ENCODE assay signal across 13 cellular contexts in the genomic region with DNA sequence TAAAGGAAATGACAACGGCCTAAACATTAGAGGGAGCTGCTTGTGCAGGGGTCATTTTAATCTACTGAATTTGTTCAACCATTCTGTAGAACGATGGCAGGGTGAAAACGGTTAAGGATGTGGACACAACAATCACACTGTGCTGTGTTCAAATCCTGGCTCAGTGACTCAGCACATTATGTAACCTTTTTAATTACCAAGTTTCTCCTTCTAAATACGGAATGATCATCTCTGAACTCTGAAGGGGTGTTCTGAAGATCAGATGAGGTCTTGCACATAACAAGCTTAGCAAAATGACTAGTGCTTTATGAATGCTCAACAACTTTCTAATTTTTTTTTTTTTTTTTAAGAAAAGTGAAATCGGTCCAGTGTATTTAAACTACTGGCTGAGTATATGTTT.
DNase-seq lines count a peak whose midpoint lies in the region; ATAC-seq and TF ChIP-seq lines count a peak whose summit lies in the region.
"Had no signal": no experiment of that assay in that cellular context is flagged by ENCODE, and none has a peak within 500 bp of the region (broad histone marks: within the 10 kb centered on the region; RNA-seq: fewer than 3 reads in every experiment).

No MANE protein-coding gene starts in this region.

- H3K27ac Mint-ChIP-seq in activated naive CD4-positive, alpha-beta T cell treated with anti-CD3 and anti-CD28 coated beads, Interleukin-2, amount 10 ng/mL, durations not matched to agents 7 days and 5 days = peak overlapping the region; percentile 35
- peak overlapping the region; percentile 63 for H3K27ac Mint-ChIP-seq in activated T-helper 17 cell treated with anti-CD3 and anti-CD28 coated beads, Interleukin-2, amount 50 U/mL, for 72 hours
- H3K27ac Mint-ChIP-seq in MCF 10A (ENCODE audit: low read depth, unreplicated experiment) = no peak overlapping the region
- H3K27ac Mint-ChIP-seq: WTC11 had no signal

- intact Hi-C loops in transverse colon (cut with DNase I; ENCODE audit: low total_unique reads) (no loop called here), MCF 10A (cut with micrococcal nuclease) (no loop called here)

- peaks cover 39% of the 10 kb centered on the region for H3K4me1 Mint-ChIP-seq in activated naive CD4-positive, alpha-beta T cell treated with anti-CD3 and anti-CD28 coated beads, Interleukin-2, amount 10 ng/mL, durations not matched to agents 7 days and 5 days
- peaks cover 41% of the 10 kb centered on the region for H3K4me1 Mint-ChIP-seq in activated T-helper 17 cell treated with anti-CD3 and anti-CD28 coated beads, Interleukin-2, amount 50 U/mL, for 72 hours
- peaks cover 6% of the 10 kb centered on the region for H3K4me1 Mint-ChIP-seq in MCF 10A (ENCODE audit: insufficient read depth, unreplicated experiment)

- in situ Hi-C loops in transverse colon (cut with MboI; ENCODE audit: low pct_ligation_motif_present in 1 of 4, low pct_unique_long_range_greater_than_20kb in 1 of 4, low sequenced_read_pairs in 3 of 4) = loop anchor here in 1 of 4 donors (25.0 kb wide), 1 partner anchor 597 kb away; the partner anchor contains the start of gene FOXP1

- H3K9me3 ChIP-seq in mesenchymal stem cell (ENCODE audit: control insufficient read depth, low read length) (no peaks in the 10 kb centered on the region), transverse colon (no peaks in the 10 kb centered on the region)
- H3K9me3 ChIP-seq: gastrocnemius medialis had no signal

- H3K4me1 ChIP-seq in mesenchymal stem cell (ENCODE audit: control insufficient read depth, insufficient read depth, low read depth, low read length) (peaks cover 2% of the 10 kb centered on the region), transverse colon (peaks cover 0 to 31% (median 2%) of the 10 kb centered on the region in 4 donors)

- no peak overlapping the region for H3K4me3 ChIP-seq in mesenchymal stem cell (ENCODE audit: insufficient read depth in 1 of 2, low read depth in 1 of 2, low read length in 2 of 2)
- no peak overlapping the region for H3K4me3 ChIP-seq in transverse colon
- H3K4me3 ChIP-seq: gastrocnemius medialis had no signal

- peaks cover 6% of the 10 kb centered on the region for H3K9me3 Mint-ChIP-seq in activated naive CD4-positive, alpha-beta T cell treated with anti-CD3 and anti-CD28 coated beads, Interleukin-2, amount 10 ng/mL, durations not matched to agents 7 days and 5 days
- no peaks in the 10 kb centered on the region for H3K9me3 Mint-ChIP-seq in activated T-helper 17 cell treated with anti-CD3 and anti-CD28 coated beads, Interleukin-2, amount 50 U/mL, for 72 hours
- no peaks in the 10 kb centered on the region for H3K9me3 Mint-ChIP-seq in MCF 10A (ENCODE audit: unreplicated experiment)
- H3K9me3 Mint-ChIP-seq: WTC11 had no signal

- H3K36me3 Mint-ChIP-seq in activated naive CD4-positive, alpha-beta T cell treated with anti-CD3 and anti-CD28 coated beads, Interleukin-2, amount 10 ng/mL, durations not matched to agents 7 days and 5 days = peaks cover 87% of the 10 kb centered on the region
- H3K36me3 Mint-ChIP-seq in activated T-helper 17 cell treated with anti-CD3 and anti-CD28 coated beads, Interleukin-2, amount 50 U/mL, for 72 hours (ENCODE audit: low read depth) = peaks cover 100% of the 10 kb centered on the region
- peaks cover 43% of the 10 kb centered on the region for H3K36me3 Mint-ChIP-seq in MCF 10A (ENCODE audit: insufficient read depth, unreplicated experiment)

- peaks cover 27% of the 10 kb centered on the region for H3K79me1 ChIP-seq in mesenchymal stem cell (replicated peaks; ENCODE audit: low read length, poor library complexity, severe bottlenecking)

- POLR2A ChIA-PET in MCF 10A (lab: Yijun Ruan, JAX) = interaction anchor here (0.6 kb wide), 1 partner anchor 47 kb away, joined by 3 read pairs; no protein-coding TSS in a partner anchor

- no peaks in the 10 kb centered on the region for H3K27me3 Mint-ChIP-seq in activated naive CD4-positive, alpha-beta T cell treated with anti-CD3 and anti-CD28 coated beads, Interleukin-2, amount 10 ng/mL, durations not matched to agents 7 days and 5 days
- no peaks in the 10 kb centered on the region for H3K27me3 Mint-ChIP-seq in activated T-helper 17 cell treated with anti-CD3 and anti-CD28 coated beads, Interleukin-2, amount 50 U/mL, for 72 hours
- no peaks in the 10 kb centered on the region for H3K27me3 Mint-ChIP-seq in MCF 10A (ENCODE audit: insufficient read depth, unreplicated experiment)

- H3K14ac ChIP-seq in mesenchymal stem cell (ENCODE audit: low read length in 2 of 2) = no peak overlapping the region

- no peak overlapping the region for H2BK5ac ChIP-seq in mesenchymal stem cell (ENCODE audit: low read depth, low read length, poor library complexity, severe bottlenecking)

- no peak overlapping the region for H3K9ac ChIP-seq in mesenchymal stem cell (ENCODE audit: low read length)

- no peak overlapping the region for H3K4me3 Mint-ChIP-seq in activated naive CD4-positive, alpha-beta T cell treated with anti-CD3 and anti-CD28 coated beads, Interleukin-2, amount 10 ng/mL, durations not matched to agents 7 days and 5 days
- peak overlapping the region; percentile 42 for H3K4me3 Mint-ChIP-seq in activated T-helper 17 cell treated with anti-CD3 and anti-CD28 coated beads, Interleukin-2, amount 50 U/mL, for 72 hours
- H3K4me3 Mint-ChIP-seq in MCF 10A (ENCODE audit: unreplicated experiment) = no peak overlapping the region
- H3K4me3 Mint-ChIP-seq: WTC11 had no signal

- no peak for TF ChIP-seq EP300 in transverse colon (IDR thresholded peaks at IDR 0.05; ENCODE audit: low read depth)

- no peak overlapping the region for H2BK12ac ChIP-seq in mesenchymal stem cell (ENCODE audit: low read length in 2 of 2)

- no peak overlapping the region for H3K4me2 ChIP-seq in mesenchymal stem cell (ENCODE audit: low read length, poor library complexity, severe bottlenecking)

- no peak for TF ChIP-seq CTCF in transverse colon (IDR thresholded peaks at IDR 0.05)
- no peak for TF ChIP-seq CTCF in MCF 10A (IDR thresholded peaks at IDR 0.05; ENCODE audit: unreplicated experiment)

- H3K27me3 ChIP-seq in mesenchymal stem cell (ENCODE audit: control insufficient read depth in 1 of 2, insufficient read depth in 1 of 2, low read length in 2 of 2) (no peaks in the 10 kb centered on the region), transverse colon (no peaks in the 10 kb centered on the region)
- H3K27me3 ChIP-seq: gastrocnemius medialis had no signal

- no peak overlapping the region for H3K4ac ChIP-seq in mesenchymal stem cell (ENCODE audit: low read depth in 1 of 2, low read length in 2 of 2)

- DNase-seq in activated naive CD4-positive, alpha-beta T cell treated with anti-CD3 and anti-CD28 coated beads, Interleukin-2, amount 10 ng/mL, durations not matched to agents 7 days and 5 days = no peak
- no peak for DNase-seq in activated naive CD4-positive, alpha-beta T cell treated with Interleukin-2 at 50 U/mL for 16 hours
- no peak for DNase-seq in mesenchymal stem cell
- DNase-seq in transverse colon = no peak
- DNase-seq in MCF 10A (ENCODE audit: unreplicated experiment) = no peak
- DNase-seq in NCI-H2227 treated with DMSO at 0.1 percent for 48 hours (lab: John Stamatoyannopoulos, UW) = no peak
- DNase-seq: gastrocnemius medialis; NCI-H1105; NCI-H524; stimulated activated CD4-positive, alpha-beta T cell treated with anti-CD3 and anti-CD28 coated beads, Interleukin-2, amount 100 ng/mL, for 24 hours had no signal

- no TSS peak for BruUV-seq in MCF 10A (replicated peaks; lab: Mats Ljungman, UMichigan)

- H3K27ac ChIP-seq in mesenchymal stem cell (ENCODE audit: low read length, poor library complexity, severe bottlenecking) (peak overlapping the region; percentile 91), transverse colon (peak overlapping the region; percentile 4 to 63 (median 44))

- CTCF ChIA-PET in activated naive CD4-positive, alpha-beta T cell treated with anti-CD3 and anti-CD28 coated beads, Interleukin-2, amount 10 ng/mL, durations not matched to agents 7 days and 5 days (lab: Charles Lee) = no interaction called here
- CTCF ChIA-PET in MCF 10A (lab: Yijun Ruan, JAX) = interaction anchor here (0.6 to 1.5 kb wide), 3 partner anchors 16 to 674 kb away, joined by 3 to 4 read pairs (median 3); no protein-coding TSS in a partner anchor

- no peak overlapping the region for H4K8ac ChIP-seq in mesenchymal stem cell (ENCODE audit: low read length)

- no peak overlapping the region for H2AFZ ChIP-seq in mesenchymal stem cell (ENCODE audit: low read depth, low read length)

- H3K23ac ChIP-seq in mesenchymal stem cell (ENCODE audit: low read length in 2 of 2) = no peak overlapping the region

- 100% methylated on average over 5 of the region's 5 CpGs for WGBS in mesenchymal stem cell
- WGBS in transverse colon (ENCODE audit: low coverage in 1 of 2), 2 donors = 72 to 75% methylated on average over 5 of the region's 5 CpGs

- H3K18ac ChIP-seq in mesenchymal stem cell (ENCODE audit: low read depth in 1 of 2, low read length in 2 of 2) = no peak overlapping the region

- no peak for TF ChIP-seq POLR2A in transverse colon (IDR thresholded peaks at IDR 0.05)

- no peak overlapping the region for H4K91ac ChIP-seq in mesenchymal stem cell (ENCODE audit: low read length)

- H3K36me3 ChIP-seq in mesenchymal stem cell (ENCODE audit: control insufficient read depth in 1 of 2, insufficient read depth in 2 of 2, low read depth in 1 of 2, low read length in 2 of 2) (peaks cover 9 to 72% of the 10 kb centered on the region in 2 experiments), transverse colon (peaks cover 0 to 21% (median 9%) of the 10 kb centered on the region in 4 donors)

- no peak overlapping the region for H2BK120ac ChIP-seq in mesenchymal stem cell (ENCODE audit: low read depth, low read length)

- H2AK5ac ChIP-seq in mesenchymal stem cell (ENCODE audit: low read length, severe bottlenecking) = no peak overlapping the region

- peak; percentile 76 for ATAC-seq in activated T-helper 17 cell treated with anti-CD3 and anti-CD28 coated beads, Interleukin-2, amount 50 U/mL, for 72 hours (replicated peaks)
- no peak for ATAC-seq in HG03442 (IDR thresholded peaks at IDR 0.05; ENCODE audit: unreplicated experiment)
- ATAC-seq: gastrocnemius medialis, WTC11 had no signal

- H2BK15ac ChIP-seq in mesenchymal stem cell (ENCODE audit: low read depth, poor library complexity, severe bottlenecking) = no peak overlapping the region
